In the genomic region with DNA sequence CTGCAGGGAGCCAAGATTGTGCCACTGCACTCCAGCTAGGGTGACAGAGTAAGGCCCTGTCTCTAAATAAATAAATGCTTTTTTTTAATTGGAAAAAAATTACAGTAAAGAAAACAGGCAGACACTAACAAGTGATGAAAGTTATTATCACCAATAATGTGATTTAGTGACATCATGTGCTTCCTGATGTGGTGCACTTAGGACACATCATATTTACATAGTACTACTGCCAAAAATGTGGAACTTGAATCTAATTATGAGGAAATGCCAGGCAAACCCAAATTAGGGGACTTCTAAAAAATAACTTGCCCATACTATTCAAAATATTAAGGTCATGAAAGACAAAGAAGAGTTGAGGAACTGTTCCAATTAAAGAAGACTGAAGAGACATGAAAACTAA, we compare ENCODE assay signal across 17 cellular contexts. TPM values are rescaled to one million over a fixed set of nuclear protein-coding genes. Genes with fewer than 3 reads are reported as not detected.
DNase-seq lines count a peak whose midpoint lies in the region; ATAC-seq, FAIRE-seq and TF ChIP-seq lines count a peak whose summit lies in the region.
"Had no signal": no experiment of that assay in that cellular context is flagged by ENCODE, and none has a peak within 500 bp of the region (broad histone marks: within the 10 kb centered on the region; RNA-seq: fewer than 3 reads in every experiment).

No MANE protein-coding gene starts in this region.

- no peak for FAIRE-seq in pancreas (lab: Jason Lieb, UNC)
- FAIRE-seq in frontal cortex (lab: Jason Lieb, UNC), result no peak

- CTCF ChIA-PET in A673 (lab: Charles Lee), result no interaction called here

- no peak for TF ChIP-seq CTCF in A673 (conservative IDR thresholded peaks at IDR 0.05; ENCODE audit: low read depth, low read length)
- no peak for TF ChIP-seq CTCF in pancreas (IDR thresholded peaks at IDR 0.05)
- TF ChIP-seq CTCF in omental fat pad (IDR thresholded peaks at IDR 0.05), result no peak

- H3K9me3 ChIP-seq in A673 (ENCODE audit: low read depth, low read length, poor library complexity, severe bottlenecking), result no peaks in the 10 kb centered on the region
- H3K9me3 ChIP-seq in SK-N-MC (ENCODE audit: low read depth, low read length), result no peaks in the 10 kb centered on the region
- H3K9me3 ChIP-seq in pancreas, result no peaks in the 10 kb centered on the region
- H3K9me3 ChIP-seq: BE2C, gastroesophageal sphincter had no signal

- H3K4me3 ChIP-seq in A673 (ENCODE audit: low read depth, low read length, poor library complexity, severe bottlenecking), result no peak overlapping the region
- peak overlapping the region; percentile 40; the same call in 1 of the 2 replicates for H3K4me3 ChIP-seq in SK-N-MC
- H3K4me3 ChIP-seq in pancreas, result no peak overlapping the region
- H3K4me3 ChIP-seq: gastroesophageal sphincter had no signal

- no TSS peak for BruUV-seq in A673 (replicated peaks; lab: Mats Ljungman, UMichigan)

- DNase-seq in A673 (ENCODE audit: low spot score), result peak; percentile 28
- peak; percentile 73 for DNase-seq in EH (ENCODE audit: low read depth)
- DNase-seq in SK-N-MC (ENCODE audit: low read depth, low spot score), result peak; percentile 12
- DNase-seq in fibroblast of peridontal ligament (ENCODE audit: extremely low read depth), result peak; percentile 27
- DNase-seq in pancreas, result no peak
- no peak for DNase-seq in omental fat pad (ENCODE audit: low spot score)
- no peak for DNase-seq in frontal cortex (ENCODE audit: low spot score in 2 of 2)
- DNase-seq: activated effector memory CD4-positive, alpha-beta T cell treated with anti-CD3 and anti-CD28 coated beads, Interleukin-2, amount 50 U/mL, for 16 hours; BE2C; central memory CD4-positive, alpha-beta T cell; Karpas-422; NCI-H146; stimulated activated CD4-positive, alpha-beta T cell treated with anti-CD3 and anti-CD28 coated beads, Interleukin-4, amount 100 ng/mL, for 24 hours; stimulated activated CD8-positive, alpha-beta memory T cell treated with anti-CD3 and anti-CD28 coated beads, Interleukin-4, amount 100 ng/mL, for 48 hours had no signal

- H3K27me3 ChIP-seq in A673 (replicated peaks; ENCODE audit: insufficient read depth, low read depth, low read length, poor library complexity) (no peaks in the 10 kb centered on the region), pancreas (no peaks in the 10 kb centered on the region)
- H3K27me3 ChIP-seq: BE2C, gastroesophageal sphincter had no signal

- H3K4me1 ChIP-seq in A673 (ENCODE audit: insufficient read depth, low read length, poor library complexity, severe bottlenecking), result peaks cover 20% of the 10 kb centered on the region
- peaks cover 0 to 6% (median 3%) of the 10 kb centered on the region in 3 donors for H3K4me1 ChIP-seq in pancreas
- H3K4me1 ChIP-seq: BE2C, parathyroid adenoma had no signal

- H3K27ac ChIP-seq in A673 (ENCODE audit: low read depth, low read length, poor library complexity, severe bottlenecking) (peak overlapping the region; percentile 58), SK-N-MC (peak overlapping the region; percentile 88), pancreas (no peak overlapping the region)
- H3K27ac ChIP-seq: gastroesophageal sphincter, parathyroid adenoma had no signal

- no peak for ATAC-seq in pancreas
- ATAC-seq in omental fat pad (ENCODE audit: low FRiP score), result no peak
- ATAC-seq in GM21367 (IDR thresholded peaks at IDR 0.05; ENCODE audit: unreplicated experiment), result no peak
- ATAC-seq: gastroesophageal sphincter had no signal

- H3K9ac ChIP-seq in SK-N-MC (ENCODE audit: insufficient read length), result no peak overlapping the region
- H3K9ac ChIP-seq: parathyroid adenoma had no signal

- H3K36me3 ChIP-seq in A673 (ENCODE audit: insufficient read depth, low read length, poor library complexity, severe bottlenecking) (no peaks in the 10 kb centered on the region), SK-N-MC (ENCODE audit: insufficient read depth, low read length) (no peaks in the 10 kb centered on the region), pancreas (no peaks in the 10 kb centered on the region)
- H3K36me3 ChIP-seq: BE2C, gastroesophageal sphincter had no signal

- POLR2A ChIA-PET in A673 (lab: Charles Lee; ENCODE audit: low non-redundant PET), result no interaction called here

- intact Hi-C loops in A673 (cut with micrococcal nuclease; ENCODE audit: unreplicated experiment) (no loop called here), pancreas (cut with DNase I) (no loop called here)

RNA-seq across cellular contexts. Expression of a gene that starts 30.8 kb away (rescaled TPM):
- total RNA-seq in A673 (2021) (105 and 110 TPM in 2 replicates), pancreas (100 to 1,000 TPM in 1 of 6 donors, 10 to 100 TPM in 5; 59.2 to 127 (median 79.3) TPM), omental fat pad (100 to 1,000 TPM; 108 to 186 (median 150) TPM), frontal cortex (258 TPM)
- 10 to 100 TPM; 34.5 to 49.5 TPM for polyA plus RNA-seq in pancreas

Comparison
In these comparisons a context has a peak if more than half of its experiments do, and no peak if none do; other contexts are left out.
1. DNase-seq: peak in A673 (single experiment), EH (single experiment), SK-N-MC (single experiment) and fibroblast of peridontal ligament (single experiment); none in pancreas (0 of 6), omental fat pad (single experiment) and frontal cortex (0 of 2).
2. H3K27ac ChIP-seq: peak in A673 (single experiment) and SK-N-MC (single experiment); none in pancreas (0 of 4).